In genomic region chr7:49706106-49706505, GRCh38 we compare ENCODE assay signal across 33 cellular contexts.
DNase-seq lines count a peak whose midpoint lies in the region; ATAC-seq and TF ChIP-seq lines count a peak whose summit lies in the region.
"Had no signal": no experiment of that assay in that cellular context is flagged by ENCODE, and none has a peak within 500 bp of the region (broad histone marks: within the 10 kb centered on the region; RNA-seq: fewer than 3 reads in every experiment).

No MANE protein-coding gene starts in this region.

- H3K9me3 ChIP-seq in left ventricle myocardium inferior (replicated peaks), result no peaks in the 10 kb centered on the region
- no peaks in the 10 kb centered on the region for H3K9me3 ChIP-seq in OCI-LY7 (ENCODE audit: low read length)
- H3K9me3 ChIP-seq: A549, BE2C, BLaER1, Caco-2 had no signal

- DNase-seq in Right ventricle myocardium inferior (ENCODE audit: missing footprints), result no peak
- no peak for DNase-seq in left ventricle myocardium inferior
- DNase-seq in Right ventricle myocardium superior, result no peak
- DNase-seq in cardiac septum (ENCODE audit: low spot score), result no peak
- DNase-seq in left ventricle myocardium superior, result peak; percentile 26
- DNase-seq in left cardiac atrium, result no peak
- DNase-seq in OCI-LY7 (ENCODE audit: low spot score), result no peak
- DNase-seq in NCI-H1417 (lab: John Stamatoyannopoulos, UW), result no peak
- DNase-seq: 8988T; ACHN; AML-193; BE2C; C1 segment of cervical spinal cord; Caco-2; Calu3; CD4-positive, alpha-beta memory T cell; CD4-positive, alpha-beta T cell; CD4-positive, CD25-positive, alpha-beta regulatory T cell; CD8-positive, alpha-beta memory T cell; CD8-positive, alpha-beta T cell; COR-L47; DMS 273 treated with DMSO at 0.1 percent for 48 hours; DMS153; DMS53; DMS79; DMS79 treated with DMSO at 0.1 percent for 48 hours; DND-41; EL had no signal

- H3K4me1 ChIP-seq in left ventricle myocardium inferior (no peaks in the 10 kb centered on the region), OCI-LY7 (ENCODE audit: insufficient read depth, low read length, poor library complexity, severe bottlenecking) (peaks cover 16% of the 10 kb centered on the region)
- H3K4me1 ChIP-seq: A549, BE2C, Caco-2 had no signal

- no peaks in the 10 kb centered on the region for H3K79me2 ChIP-seq in OCI-LY7 (ENCODE audit: insufficient read depth, low read depth, low read length)

- peak overlapping the region; percentile 38; the same call in 1 of the 2 replicates for H2AFZ ChIP-seq in OCI-LY7 (ENCODE audit: low read length)

- no peaks in the 10 kb centered on the region for H3K9me2 ChIP-seq in OCI-LY7 (ENCODE audit: insufficient read depth, low read length)

- BruUV-seq in OCI-LY7 (replicated peaks; lab: Mats Ljungman, UMichigan), result no TSS peak

- no peaks in the 10 kb centered on the region for H3K36me3 ChIP-seq in left ventricle myocardium inferior
- no peaks in the 10 kb centered on the region for H3K36me3 ChIP-seq in OCI-LY7 (ENCODE audit: insufficient read depth, low read length)
- H3K36me3 ChIP-seq: BE2C; BLaER1; BLaER1 treated with 17β-estradiol and CSF1 and Interleukin-3, amounts not matched to agents 10 nM and 100 nM had no signal

- CTCF ChIA-PET in OCI-LY7 (lab: Charles Lee; ENCODE audit: unreplicated experiment), result no interaction called here

- ATAC-seq in Right ventricle myocardium inferior, result peak; percentile 59
- peak; percentile 68 for ATAC-seq in Right ventricle myocardium superior (ENCODE audit: poor library complexity)
- peak; percentile 71 for ATAC-seq in left ventricle myocardium superior
- no peak for ATAC-seq in left cardiac atrium
- ATAC-seq: A549; CD8-positive, alpha-beta T cell had no signal

- H4K20me1 ChIP-seq in OCI-LY7 (ENCODE audit: insufficient read depth, low read length), result no peaks in the 10 kb centered on the region
- H4K20me1 ChIP-seq: BLaER1; BLaER1 treated with 17β-estradiol and CSF1 and Interleukin-3, amounts not matched to agents 10 nM and 100 nM had no signal

- H3K4me2 ChIP-seq in OCI-LY7 (ENCODE audit: low read length), result no peak overlapping the region
- H3K4me2 ChIP-seq: A549; BLaER1; BLaER1 treated with 17β-estradiol and CSF1 and Interleukin-3, amounts not matched to agents 10 nM and 100 nM had no signal

- H3K4me3 ChIP-seq in left ventricle myocardium inferior, result no peak overlapping the region
- no peak overlapping the region for H3K4me3 ChIP-seq in OCI-LY7 (ENCODE audit: low read depth, low read length, poor library complexity, severe bottlenecking)
- H3K4me3 ChIP-seq: A549; BLaER1; BLaER1 treated with 17β-estradiol and CSF1 and Interleukin-3, amounts not matched to agents 10 nM and 100 nM had no signal

- H3K27me3 ChIP-seq in left ventricle myocardium inferior (ENCODE audit: low read depth), result no peaks in the 10 kb centered on the region
- H3K27me3 ChIP-seq: BE2C; BLaER1; BLaER1 treated with 17β-estradiol and CSF1 and Interleukin-3, amounts not matched to agents 10 nM and 100 nM had no signal

- POLR2A ChIA-PET in OCI-LY7 (lab: Charles Lee), result no interaction called here

- H3K27ac ChIP-seq in left ventricle myocardium inferior (replicated peaks) (no peak overlapping the region), OCI-LY7 (ENCODE audit: low read depth, low read length, poor library complexity, severe bottlenecking) (no peak overlapping the region)
- H3K27ac ChIP-seq: 22Rv1; A549; BLaER1; BLaER1 treated with 17β-estradiol and CSF1 and Interleukin-3, amounts not matched to agents 10 nM and 100 nM; C4-2B had no signal

- TF ChIP-seq CTCF in left ventricle myocardium inferior (IDR thresholded peaks at IDR 0.05; ENCODE audit: borderline replicate concordance) (no peak), OCI-LY7 (conservative IDR thresholded peaks at IDR 0.05; ENCODE audit: low read length) (no peak)

- intact Hi-C loops in Right ventricle myocardium inferior (cut with DNase I) (loop anchor here (5.0 kb wide), 3 partner anchors 34 to 74 kb away; partner anchors contain the start of gene VWC2), left ventricle myocardium inferior (cut with micrococcal nuclease) (no loop called here), Right ventricle myocardium superior (cut with DNase I) (no loop called here), cardiac septum (cut with DNase I) (no loop called here), left ventricle myocardium superior (cut with micrococcal nuclease) (no loop called here), left cardiac atrium (cut with DNase I) (no loop called here), OCI-LY7 (cut with micrococcal nuclease; ENCODE audit: unreplicated experiment) (no loop called here)

Comparison
In these comparisons a context has a peak if more than half of its experiments do, and no peak if none do; other contexts are left out.
1. ATAC-seq: peak in Right ventricle myocardium inferior (single experiment), Right ventricle myocardium superior (single experiment) and left ventricle myocardium superior (single experiment); none in left cardiac atrium (0 of 2).